In genomic region chr5:180684623-180685161, GRCh38 we compare ENCODE assay signal across 24 cellular contexts. TPM values are rescaled to one million over a fixed set of nuclear protein-coding genes. Genes with fewer than 3 reads are reported as not detected.
"Had no signal": no experiment of that assay in that cellular context is flagged by ENCODE, and none has a peak within 500 bp of the region (broad histone marks: within the 10 kb centered on the region; RNA-seq: fewer than 3 reads in every experiment).

No MANE protein-coding gene starts in this region.

- H3K9me3 ChIP-seq: gastrocnemius medialis, thoracic aorta had no signal

- FAIRE-seq: endometrium had no signal

- H3K27ac ChIP-seq: coronary artery, gastrocnemius medialis, heart left ventricle, left ventricle myocardium inferior, SJSA1, thoracic aorta, WERI-Rb-1 had no signal

- H3K4me3 ChIP-seq: coronary artery, gastrocnemius medialis, heart left ventricle, left ventricle myocardium inferior, SJSA1, thoracic aorta had no signal

- H3K27ac Mint-ChIP-seq: activated CD8-positive, alpha-beta memory T cell treated with anti-CD3 and anti-CD28 coated beads, Interleukin-2, amount 10 ng/mL, durations not matched to agents 7 days and 5 days; activated T-helper 2 cell treated with anti-CD3 and anti-CD28 coated beads, Interferon-gamma antibody, Interleukin-2, Interleukin-4, amounts not matched to agents 10 μg/mL and 5 μg/mL and 100 μg/mL, durations not matched to agents 14 hours and 24 hours and 36 hours; brain had no signal

- H3K4me1 ChIP-seq: gastrocnemius medialis, heart left ventricle, left ventricle myocardium inferior, SJSA1 had no signal

- ATAC-seq: activated CD8-positive, alpha-beta memory T cell treated with anti-CD3 and anti-CD28 coated beads, Interleukin-2, amount 10 ng/mL, durations not matched to agents 7 days and 5 days; gastrocnemius medialis; heart left ventricle had no signal

- DNase-seq: activated CD4-positive, alpha-beta T cell treated with anti-CD3 and anti-CD28 coated beads for 1 hour; activated CD4-positive, alpha-beta T cell treated with anti-CD3 and anti-CD28 coated beads, Interleukin-2, amount 50 U/mL, for 48 hours; activated CD8-positive, alpha-beta memory T cell treated with anti-CD3 and anti-CD28 coated beads, Interleukin-2, amount 10 ng/mL, durations not matched to agents 7 days and 5 days; anterior cingulate cortex; erythroblast; gastrocnemius medialis; heart left ventricle; kidney glomerular epithelial cell; left ventricle myocardium inferior; mammary epithelial cell; T-helper 2 cell; WERI-Rb-1 had no signal

- H3K9me3 Mint-ChIP-seq: activated T-helper 2 cell treated with anti-CD3 and anti-CD28 coated beads, Interferon-gamma antibody, Interleukin-2, Interleukin-4, amounts not matched to agents 10 μg/mL and 5 μg/mL and 100 μg/mL, durations not matched to agents 14 hours and 24 hours and 36 hours; brain; neural crest cell had no signal

- H3K36me3 ChIP-seq: gastrocnemius medialis, heart left ventricle, left ventricle myocardium inferior, SJSA1, thoracic aorta, WERI-Rb-1 had no signal

- H3K4me3 Mint-ChIP-seq: activated CD8-positive, alpha-beta memory T cell treated with anti-CD3 and anti-CD28 coated beads, Interleukin-2, amount 10 ng/mL, durations not matched to agents 7 days and 5 days; brain; neural crest cell had no signal

- H3K36me3 Mint-ChIP-seq: activated CD8-positive, alpha-beta memory T cell treated with anti-CD3 and anti-CD28 coated beads, Interleukin-2, amount 10 ng/mL, durations not matched to agents 7 days and 5 days; brain had no signal

RNA-seq across cellular contexts. Expression of gene FLT4, which starts 35.3 kb away (rescaled TPM):
- total RNA-seq: mammary epithelial cell, SJSA1 had no signal

RNA-seq across cellular contexts. Expression of gene OR2Y1, which starts 55.2 kb away (rescaled TPM):
- total RNA-seq: activated CD8-positive, alpha-beta memory T cell treated with anti-CD3 and anti-CD28 coated beads, Interleukin-2, amount 10 ng/mL, durations not matched to agents 7 days and 5 days; activated T-helper 2 cell treated with anti-CD3 and anti-CD28 coated beads, Interferon-gamma antibody, Interleukin-2, Interleukin-4, amounts not matched to agents 10 μg/mL and 5 μg/mL and 100 μg/mL, durations not matched to agents 14 hours and 24 hours and 36 hours; gastrocnemius medialis; heart left ventricle; left ventricle myocardium inferior; mammary epithelial cell; myocyte; neural crest cell; omental fat pad; posterior vena cava; SJSA1; skeletal muscle tissue; thoracic aorta; ureter had no signal
- polyA plus RNA-seq: heart left ventricle, mammary epithelial cell had no signal
